Comparison of ENCODE assay signal across 28 cellular contexts in the genomic region with DNA sequence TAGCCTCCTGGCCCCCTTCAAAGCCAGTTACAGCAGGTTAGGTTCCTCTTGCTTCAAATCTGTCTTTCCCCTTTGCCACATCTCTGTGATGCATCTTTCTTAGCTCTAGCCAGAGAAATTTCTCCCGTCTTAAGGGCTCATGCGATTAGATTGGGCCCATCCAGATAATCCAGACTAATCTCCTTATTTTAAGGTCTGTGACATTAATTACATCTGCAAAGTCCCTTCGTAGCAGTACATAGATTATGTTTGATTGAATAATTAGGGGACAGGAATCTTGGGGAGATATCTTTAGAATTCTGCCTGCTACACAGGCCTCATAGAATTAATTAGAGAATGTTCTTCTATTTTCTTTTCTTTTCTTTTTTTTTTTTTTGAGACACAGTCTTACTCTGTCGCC.
A peak's percentile ranks its signal among the peaks of the same experiment; 100 is the strongest.
DNase-seq lines count a peak whose midpoint lies in the region; FAIRE-seq and TF ChIP-seq lines count a peak whose summit lies in the region.
"Had no signal": no experiment of that assay in that cellular context is flagged by ENCODE, and none has a peak within 500 bp of the region (broad histone marks: within the 10 kb centered on the region; RNA-seq: fewer than 3 reads in every experiment).

No MANE protein-coding gene starts in this region.

- H3K27me3 Mint-ChIP-seq in activated CD4-positive, alpha-beta memory T cell treated with anti-CD3 and anti-CD28 coated beads for 36 hours, result no peaks in the 10 kb centered on the region
- H3K27me3 Mint-ChIP-seq: CD4-positive, alpha-beta memory T cell; CD4-positive, CD25-positive, alpha-beta regulatory T cell; CD8-positive, alpha-beta memory T cell had no signal

- no peaks in the 10 kb centered on the region for H3K36me3 ChIP-seq in WERI-Rb-1
- H3K36me3 ChIP-seq: BE2C had no signal

- peak; percentile 82 for FAIRE-seq in D721Med (lab: Jason Lieb, UNC)
- FAIRE-seq: A204.1, GM12878, GM12892, GM18507 had no signal

- DNase-seq in D721Med (ENCODE audit: insufficient read length, low spot score) (peak; percentile 55), NCI-H82 (lab: John Stamatoyannopoulos, UW) (peak; percentile 96), WERI-Rb-1 (peak; percentile 40), anterior cingulate cortex (lab: John Stamatoyannopoulos, UW) (no peak), HuH-7 (ENCODE audit: low spot score) (no peak)
- no peak for DNase-seq in activated CD4-positive, CD25-positive, alpha-beta regulatory T cell (lab: John Stamatoyannopoulos, UW)
- no peak for DNase-seq in activated CD4-positive, alpha-beta memory T cell treated with anti-CD3 and anti-CD28 coated beads for 36 hours
- DNase-seq: 8988T; ACHN; BE2C; C1 segment of cervical spinal cord; CD4-positive, alpha-beta memory T cell; CD4-positive, CD25-positive, alpha-beta regulatory T cell; CD8-positive, alpha-beta memory T cell; COR-L47; DMS 273 treated with DMSO at 0.1 percent for 48 hours; DMS153; DMS53; DMS79; DND-41; EL; GDM1 had no signal

- no peaks in the 10 kb centered on the region for H3K27me3 ChIP-seq in WERI-Rb-1 (ENCODE audit: insufficient read depth, low read depth, severe bottlenecking)
- H3K27me3 ChIP-seq: BE2C, BLaER1 had no signal

- peaks cover 8% of the 10 kb centered on the region for H3K4me1 Mint-ChIP-seq in activated CD4-positive, alpha-beta memory T cell treated with anti-CD3 and anti-CD28 coated beads for 36 hours (ENCODE audit: low read depth)

- POLR2A ChIA-PET in activated CD4-positive, alpha-beta memory T cell treated with anti-CD3 and anti-CD28 coated beads for 36 hours (lab: Charles Lee), result no interaction called here

- H3K27ac ChIP-seq in WERI-Rb-1, result no peak overlapping the region
- H3K27ac ChIP-seq: BLaER1 had no signal

- H3K9me3 Mint-ChIP-seq in activated CD4-positive, alpha-beta memory T cell treated with anti-CD3 and anti-CD28 coated beads for 36 hours, result peaks cover 3% of the 10 kb centered on the region
- H3K9me3 Mint-ChIP-seq: CD4-positive, alpha-beta memory T cell; CD8-positive, alpha-beta memory T cell had no signal

- H3K4me3 Mint-ChIP-seq in activated CD4-positive, alpha-beta memory T cell treated with anti-CD3 and anti-CD28 coated beads for 36 hours, result no peak overlapping the region
- H3K4me3 Mint-ChIP-seq: CD14-positive monocyte; CD4-positive, alpha-beta memory T cell; CD4-positive, CD25-positive, alpha-beta regulatory T cell; CD8-positive, alpha-beta memory T cell had no signal

- H3K4me3 ChIP-seq in WERI-Rb-1 (ENCODE audit: low read depth, low read length), result no peak overlapping the region
- H3K4me3 ChIP-seq: BLaER1, GM12878 had no signal

- TF ChIP-seq CTCF in D721Med (IDR thresholded peaks at IDR 0.05; ENCODE audit: insufficient read depth, missing control alignments) (no peak), WERI-Rb-1 (IDR thresholded peaks at IDR 0.05; ENCODE audit: low read depth, low read length) (no peak)

- intact Hi-C loops in activated CD4-positive, alpha-beta memory T cell treated with anti-CD3 and anti-CD28 coated beads for 36 hours (cut with micrococcal nuclease), result no loop called here

- H3K36me3 Mint-ChIP-seq in activated CD4-positive, alpha-beta memory T cell treated with anti-CD3 and anti-CD28 coated beads for 36 hours, result peaks cover 3% of the 10 kb centered on the region

- CTCF ChIA-PET in activated CD4-positive, alpha-beta memory T cell treated with anti-CD3 and anti-CD28 coated beads for 36 hours (lab: Charles Lee), result no interaction called here

- H3K9me3 ChIP-seq in WERI-Rb-1 (ENCODE audit: severe bottlenecking), result peaks cover 6% of the 10 kb centered on the region

- H3K27ac Mint-ChIP-seq in activated CD4-positive, alpha-beta memory T cell treated with anti-CD3 and anti-CD28 coated beads for 36 hours, result no peak overlapping the region
- H3K27ac Mint-ChIP-seq: CD14-positive monocyte; CD4-positive, alpha-beta memory T cell; CD4-positive, CD25-positive, alpha-beta regulatory T cell; CD8-positive, alpha-beta memory T cell had no signal

Comparison
In these comparisons a context has a peak if more than half of its experiments do, and no peak if none do; other contexts are left out.
1. DNase-seq: peak in D721Med (single experiment), NCI-H82 (single experiment) and WERI-Rb-1 (single experiment); none in anterior cingulate cortex (0 of 58), HuH-7 (single experiment), activated CD4-positive, CD25-positive, alpha-beta regulatory T cell (0 of 4) and activated CD4-positive, alpha-beta memory T cell treated with anti-CD3 and anti-CD28 coated beads for 36 hours (single experiment).